11 cellular contexts compared by ENCODE assay signal in genomic region chr11:82732348-82732733, GRCh38. TPM values are rescaled to one million over a fixed set of nuclear protein-coding genes. Genes with fewer than 3 reads are reported as not detected.
DNase-seq lines count a peak whose midpoint lies in the region.
"Had no signal": no experiment of that assay in that cellular context is flagged by ENCODE, and none has a peak within 500 bp of the region (broad histone marks: within the 10 kb centered on the region; RNA-seq: fewer than 3 reads in every experiment).

No MANE protein-coding gene starts in this region.

- no peak overlapping the region for H3K27ac Mint-ChIP-seq in activated naive CD8-positive, alpha-beta T cell treated with anti-CD3 and anti-CD28 coated beads for 36 hours
- H3K27ac Mint-ChIP-seq: activated CD4-positive, alpha-beta memory T cell treated with anti-CD3 and anti-CD28 coated beads, Interleukin-2, amount 10 ng/mL, durations not matched to agents 7 days and 5 days; natural killer cell had no signal

- H3K4me1 ChIP-seq in BLaER1 = peaks cover 6% of the 10 kb centered on the region
- H3K4me1 ChIP-seq in iPS-15b (ENCODE audit: control insufficient read depth, insufficient read depth, low read length) = peaks cover 14% of the 10 kb centered on the region

- peaks cover 10% of the 10 kb centered on the region; the same call in 1 of the 2 replicates for H4K20me1 ChIP-seq in BLaER1

- H3K4me1 Mint-ChIP-seq in activated naive CD8-positive, alpha-beta T cell treated with anti-CD3 and anti-CD28 coated beads for 36 hours = peaks cover 6% of the 10 kb centered on the region
- H3K4me1 Mint-ChIP-seq: natural killer cell had no signal

- no peaks in the 10 kb centered on the region for H3K36me3 Mint-ChIP-seq in activated naive CD8-positive, alpha-beta T cell treated with anti-CD3 and anti-CD28 coated beads for 36 hours

- H3K9ac ChIP-seq in BLaER1 = no peak overlapping the region
- no peak overlapping the region for H3K9ac ChIP-seq in iPS-15b (ENCODE audit: low read depth, low read length)

- H3K4me2 ChIP-seq in BLaER1 = peak overlapping the region; percentile 95

- no peak overlapping the region for H3K27ac ChIP-seq in BLaER1

- peak; percentile 7 for DNase-seq in activated naive CD8-positive, alpha-beta T cell treated with anti-CD3 and anti-CD28 coated beads for 36 hours
- DNase-seq in retina (peak; percentile 32), middle frontal gyrus (ENCODE audit: extremely low spot score, low spot score) (no peak), NCI-H526 treated with DMSO at 0.1 percent for 48 hours (lab: John Stamatoyannopoulos, UW) (no peak), NCI-H1105 treated with DMSO at 0.1 percent for 48 hours (lab: John Stamatoyannopoulos, UW) (no peak), SK-N-DZ (ENCODE audit: low spot score) (no peak)
- DNase-seq: activated CD4-positive, alpha-beta memory T cell treated with anti-CD3 and anti-CD28 coated beads, Interleukin-2, amount 10 ng/mL, durations not matched to agents 7 days and 5 days; IMR-90; natural killer cell had no signal

- H3K27me3 Mint-ChIP-seq in activated naive CD8-positive, alpha-beta T cell treated with anti-CD3 and anti-CD28 coated beads for 36 hours = peaks cover 75% of the 10 kb centered on the region

- peaks cover 2% of the 10 kb centered on the region for H3K9me3 Mint-ChIP-seq in activated naive CD8-positive, alpha-beta T cell treated with anti-CD3 and anti-CD28 coated beads for 36 hours
- H3K9me3 Mint-ChIP-seq: activated CD4-positive, alpha-beta memory T cell treated with anti-CD3 and anti-CD28 coated beads, Interleukin-2, amount 10 ng/mL, durations not matched to agents 7 days and 5 days; natural killer cell had no signal

- peak overlapping the region; percentile 77 for H3K4me3 ChIP-seq in BLaER1
- H3K4me3 ChIP-seq in iPS-15b (ENCODE audit: low read depth, low read length) = peak overlapping the region; percentile 63

- H3K36me3 ChIP-seq in BLaER1 (no peaks in the 10 kb centered on the region), iPS-15b (ENCODE audit: control insufficient read depth, insufficient read depth, low read length) (no peaks in the 10 kb centered on the region)

- H3K9me3 ChIP-seq in BLaER1 (no peaks in the 10 kb centered on the region), iPS-15b (ENCODE audit: control insufficient read depth, insufficient read depth, low read length) (no peaks in the 10 kb centered on the region)

- no peak overlapping the region for H3K4me3 Mint-ChIP-seq in activated naive CD8-positive, alpha-beta T cell treated with anti-CD3 and anti-CD28 coated beads for 36 hours

- H3K27me3 ChIP-seq in BLaER1 (peaks cover 46% of the 10 kb centered on the region), iPS-15b (ENCODE audit: control insufficient read depth, insufficient read depth, low read length) (peaks cover 52% of the 10 kb centered on the region)

RNA-seq across cellular contexts. Expression of gene FAM181B, which starts 1.3 kb away (rescaled TPM):
- total RNA-seq in activated naive CD8-positive, alpha-beta T cell treated with anti-CD3 and anti-CD28 coated beads for 36 hours = not detected
- 0.17 and 0.58 TPM in 2 replicates for polyA plus RNA-seq in SK-N-DZ (2014; cell fraction: cytosol; rRNA removed)
- 0.81 and 0.85 TPM in 2 replicates for polyA plus RNA-seq in SK-N-DZ (2014; cell fraction: nucleus; rRNA removed)
- total RNA-seq: activated CD4-positive, alpha-beta memory T cell treated with anti-CD3 and anti-CD28 coated beads, Interleukin-2, amount 10 ng/mL, durations not matched to agents 7 days and 5 days; IMR-90; natural killer cell had no signal
- polyA plus RNA-seq: IMR-90 had no signal

Comparison
In these comparisons a context has a peak if more than half of its experiments do, and no peak if none do; other contexts are left out.
1. DNase-seq: peak in activated naive CD8-positive, alpha-beta T cell treated with anti-CD3 and anti-CD28 coated beads for 36 hours (single experiment) and retina (single experiment); none in middle frontal gyrus (single experiment), NCI-H526 treated with DMSO at 0.1 percent for 48 hours (single experiment), NCI-H1105 treated with DMSO at 0.1 percent for 48 hours (single experiment) and SK-N-DZ (single experiment).